Comparison of ENCODE assay signal across 10 cellular contexts in the genomic region with DNA sequence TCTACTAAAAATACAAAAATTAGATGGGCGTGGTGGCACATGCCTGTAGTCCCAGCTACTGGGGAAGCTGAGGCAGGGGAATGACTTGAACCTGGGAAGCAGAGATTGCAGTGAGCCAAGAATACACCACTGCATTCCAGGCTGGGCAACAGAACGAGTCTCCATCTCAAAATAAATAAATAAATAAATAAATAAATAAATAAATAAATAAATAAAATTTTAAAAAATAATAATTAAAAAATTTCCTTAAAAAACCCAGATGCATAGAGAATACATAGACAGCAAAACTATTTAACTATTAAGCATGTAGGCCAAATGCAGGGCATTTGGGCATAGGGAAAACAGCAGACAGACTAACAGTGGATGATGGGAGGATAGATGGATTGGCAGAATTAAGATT. TPM values are rescaled to one million over a fixed set of nuclear protein-coding genes. Genes with fewer than 3 reads are reported as not detected.
"Had no signal": no experiment of that assay in that cellular context is flagged by ENCODE, and none has a peak within 500 bp of the region (broad histone marks: within the 10 kb centered on the region; RNA-seq: fewer than 3 reads in every experiment).

No MANE protein-coding gene starts in this region.

RNA-seq across cellular contexts. Expression of gene TMEM132E, which starts 40.8 kb away (rescaled TPM):
- total RNA-seq: activated B cell treated with CpG ODN at 0.5 μM for 24 hours; activated CD4-positive, alpha-beta memory T cell treated with anti-CD3 and anti-CD28 coated beads for 36 hours; activated CD4-positive, alpha-beta memory T cell treated with anti-CD3 and anti-CD28 coated beads, Interleukin-2, amount 10 ng/mL, durations not matched to agents 7 days and 5 days; activated CD4-positive, alpha-beta T cell treated with anti-CD3 and anti-CD28 coated beads for 36 hours; activated CD4-positive, alpha-beta T cell treated with anti-CD3 and anti-CD28 coated beads, Interleukin-2, amount 10 ng/mL, durations not matched to agents 24 days and 14 days; activated CD4-positive, alpha-beta T cell treated with anti-CD3 and anti-CD28 coated beads, Interleukin-2, amount 10 ng/mL, durations not matched to agents 7 days and 5 days; activated CD8-positive, alpha-beta memory T cell treated with anti-CD3 and anti-CD28 coated beads, Interleukin-2, amount 10 ng/mL, durations not matched to agents 7 days and 5 days; activated CD8-positive, alpha-beta T cell treated with anti-CD3 and anti-CD28 coated beads, Interleukin-2, amount 10 ng/mL, durations not matched to agents 7 days and 5 days; T-helper 17 cell; T-helper 2 cell treated with Interferon-gamma antibody and Interleukin-4, amounts not matched to agents 100 ng/mL and 5 ng/mL, for 36 hours had no signal
